ENCODE assay signal across 23 cellular contexts in genomic region chr4:52374847-52375246, GRCh38.
DNase-seq lines count a peak whose midpoint lies in the region; ATAC-seq and TF ChIP-seq lines count a peak whose summit lies in the region.
"Had no signal": no experiment of that assay in that cellular context is flagged by ENCODE, and none has a peak within 500 bp of the region (broad histone marks: within the 10 kb centered on the region; RNA-seq: fewer than 3 reads in every experiment).

No MANE protein-coding gene starts in this region.

- H2BK120ac ChIP-seq in mesendoderm (ENCODE audit: low read depth, low read length): no peak overlapping the region

- no peak overlapping the region for H3K4me3 ChIP-seq in BLaER1
- H3K4me3 ChIP-seq in PC-3 (ENCODE audit: low read length): no peak overlapping the region
- H3K4me3 ChIP-seq in mesendoderm (ENCODE audit: low read length): no peak overlapping the region
- H3K4me3 ChIP-seq in osteoblast (ENCODE audit: insufficient read depth, low read length): no peak overlapping the region
- H3K4me3 ChIP-seq: A549, GM12878, GM23248 had no signal

- no peak overlapping the region for H4K8ac ChIP-seq in mesendoderm (ENCODE audit: low read depth, low read length)

- no peak overlapping the region for H3K4me3 Mint-ChIP-seq in activated T-cell treated with anti-CD3 and anti-CD28 coated beads, Interleukin-2, amount 50 U/mL, for 24 hours
- H3K4me3 Mint-ChIP-seq: CD4-positive, alpha-beta memory T cell; H9 had no signal

- H3K9me3 ChIP-seq in BLaER1 (no peaks in the 10 kb centered on the region), PC-3 (ENCODE audit: low read length) (no peaks in the 10 kb centered on the region), osteoblast (ENCODE audit: low read depth, low read length) (no peaks in the 10 kb centered on the region)
- H3K9me3 ChIP-seq: A549, BE2C had no signal

- ATAC-seq in PC-3: peak; percentile 71
- ATAC-seq: A549, GM12878, HCT116 had no signal

- H3K4me2 ChIP-seq in BLaER1: peak overlapping the region; percentile 21
- 0 out of 2 replicates have a peak overlapping the region, but pooled peaks have one; percentile 4 for H3K4me2 ChIP-seq in PC-3 (ENCODE audit: low read length)
- H3K4me2 ChIP-seq in mesendoderm (ENCODE audit: low read length): no peak overlapping the region
- H3K4me2 ChIP-seq in osteoblast (ENCODE audit: insufficient read depth, low read length): no peak overlapping the region
- H3K4me2 ChIP-seq: A549 had no signal

- TF ChIP-seq CTCF in PC-3 (conservative IDR thresholded peaks at IDR 0.05; ENCODE audit: low read depth, low read length) (no peak), osteoblast (IDR thresholded peaks at IDR 0.05; ENCODE audit: extremely low read depth, low read depth, low read length) (no peak)

- no peaks in the 10 kb centered on the region for H4K20me1 ChIP-seq in BLaER1
- no peaks in the 10 kb centered on the region for H4K20me1 ChIP-seq in PC-3 (ENCODE audit: low read length)
- H4K20me1 ChIP-seq in osteoblast (ENCODE audit: insufficient read depth, low read length): no peaks in the 10 kb centered on the region

- H3K9me2 ChIP-seq in PC-3 (replicated peaks; ENCODE audit: low read length): no peaks in the 10 kb centered on the region

- H4K5ac ChIP-seq in mesendoderm (ENCODE audit: low read length): no peak overlapping the region

- CTCF ChIA-PET in PC-3 (lab: Charles Lee): interaction anchor here (1.6 to 2.0 kb wide), 2 partner anchors 608 to 1859 kb away, joined by 5 to 13 read pairs; no protein-coding TSS in a partner anchor

- H3K9ac ChIP-seq in BLaER1 (no peak overlapping the region), PC-3 (ENCODE audit: low read length) (no peak overlapping the region), mesendoderm (ENCODE audit: low read length) (no peak overlapping the region)
- H3K9ac ChIP-seq: GM23248 had no signal

- H3K4me1 ChIP-seq in BLaER1 (peaks cover 69% of the 10 kb centered on the region), PC-3 (ENCODE audit: insufficient read depth, low read length) (peaks cover 11% of the 10 kb centered on the region), mesendoderm (ENCODE audit: control insufficient read depth, low read depth, low read length) (peaks cover 2% of the 10 kb centered on the region), osteoblast (ENCODE audit: insufficient read depth, low read length) (peaks cover 3% of the 10 kb centered on the region)
- H3K4me1 ChIP-seq: A549, BE2C had no signal

- no peaks in the 10 kb centered on the region for H3K9me3 Mint-ChIP-seq in activated T-cell treated with anti-CD3 and anti-CD28 coated beads, Interleukin-2, amount 50 U/mL, for 24 hours
- H3K9me3 Mint-ChIP-seq: H9 had no signal

- no peak overlapping the region for H3K18ac ChIP-seq in mesendoderm (ENCODE audit: low read length)

- no TSS peak for BruUV-seq in PC-3 (replicated peaks; lab: Mats Ljungman, UMichigan)

- intact Hi-C loops in PC-3 (cut with micrococcal nuclease): loop anchor here (5.0 to 10.0 kb wide), 3 partner anchors 140 to 292 kb away; no protein-coding TSS in a partner anchor

- no CpG with 5 or more reads among the region's 4 CpGs for WGBS in mesendoderm (ENCODE audit: extremely low coverage, insufficient coverage, low lambda C conversion rate)

- no peak overlapping the region for H3K4ac ChIP-seq in mesendoderm (ENCODE audit: low read depth, low read length)

- no peaks in the 10 kb centered on the region for H3K27me3 ChIP-seq in BLaER1
- peaks cover 14% of the 10 kb centered on the region for H3K27me3 ChIP-seq in PC-3 (ENCODE audit: low read length)
- no peaks in the 10 kb centered on the region for H3K27me3 ChIP-seq in mesendoderm (ENCODE audit: insufficient read depth, low read length, poor library complexity)
- peaks cover 7% of the 10 kb centered on the region for H3K27me3 ChIP-seq in osteoblast (ENCODE audit: insufficient read depth, low read length)
- H3K27me3 ChIP-seq: BE2C had no signal

- H3K36me3 ChIP-seq in BLaER1 (no peaks in the 10 kb centered on the region), PC-3 (ENCODE audit: low read depth, low read length) (no peaks in the 10 kb centered on the region), mesendoderm (ENCODE audit: control insufficient read depth, insufficient read depth, low read length) (no peaks in the 10 kb centered on the region), osteoblast (ENCODE audit: insufficient read depth, low read length) (no peaks in the 10 kb centered on the region)
- H3K36me3 ChIP-seq: BE2C had no signal

- H3F3A ChIP-seq in PC-3 (ENCODE audit: low read length, unreplicated experiment): no peaks in the 10 kb centered on the region

- H3K27me3 Mint-ChIP-seq in activated T-cell treated with anti-CD3 and anti-CD28 coated beads, Interleukin-2, amount 50 U/mL, for 24 hours: peaks cover 9% of the 10 kb centered on the region

- H2BK5ac ChIP-seq in mesendoderm (ENCODE audit: low read length): no peak overlapping the region

- no peak overlapping the region for H2BK15ac ChIP-seq in mesendoderm (replicated peaks; ENCODE audit: low read depth)

- no peaks in the 10 kb centered on the region for H3K4me1 Mint-ChIP-seq in activated T-cell treated with anti-CD3 and anti-CD28 coated beads, Interleukin-2, amount 50 U/mL, for 24 hours (ENCODE audit: low read depth)
- H3K4me1 Mint-ChIP-seq: CD4-positive, alpha-beta memory T cell had no signal

- no peaks in the 10 kb centered on the region for H3K36me3 Mint-ChIP-seq in activated T-cell treated with anti-CD3 and anti-CD28 coated beads, Interleukin-2, amount 50 U/mL, for 24 hours (ENCODE audit: low read depth)
- H3K36me3 Mint-ChIP-seq: CD4-positive, alpha-beta memory T cell had no signal

- no peak overlapping the region for H3K23ac ChIP-seq in mesendoderm (ENCODE audit: low read length)

- peak; percentile 13 for DNase-seq in G401 (ENCODE audit: low spot score)
- peak; percentile 70 for DNase-seq in PC-3
- no peak for DNase-seq in mesendoderm
- DNase-seq in activated T-cell treated with anti-CD3 and anti-CD28 coated beads, Interleukin-2, amount 50 U/mL, for 24 hours: no peak
- no peak for DNase-seq in osteoblast (ENCODE audit: insufficient read length, low spot score, missing footprints)
- DNase-seq in activated CD4-positive, alpha-beta T cell treated with anti-CD3 and anti-CD28 coated beads, Interleukin-2, amount 50 U/mL, for 1 hour: no peak
- DNase-seq: 8988T; ACHN; AML-193; BE2C; C1 segment of cervical spinal cord; Calu3; CD4-positive, alpha-beta memory T cell; COR-L47; DMS53; DMS79 treated with DMSO at 0.1 percent for 48 hours; GDM1; GM23248; H9 had no signal

- peak overlapping the region; percentile 30; the same call in 1 of the 2 replicates for H3K27ac ChIP-seq in BLaER1
- H3K27ac ChIP-seq in PC-3 (ENCODE audit: low read length): no peak overlapping the region
- H3K27ac ChIP-seq in mesendoderm (ENCODE audit: low read depth, low read length): no peak overlapping the region
- no peak overlapping the region for H3K27ac ChIP-seq in osteoblast (ENCODE audit: low read depth, low read length)
- H3K27ac ChIP-seq: A549, GM23248 had no signal

- H3K79me1 ChIP-seq in mesendoderm (ENCODE audit: low read length): no peaks in the 10 kb centered on the region

- H2AFZ ChIP-seq in PC-3 (ENCODE audit: low read length) (peak overlapping the region; percentile 67), osteoblast (ENCODE audit: low read length) (no peak overlapping the region)
- H2AFZ ChIP-seq: GM23248 had no signal

- no peak overlapping the region for H3K27ac Mint-ChIP-seq in activated T-cell treated with anti-CD3 and anti-CD28 coated beads, Interleukin-2, amount 50 U/mL, for 24 hours
- H3K27ac Mint-ChIP-seq: CD4-positive, alpha-beta memory T cell had no signal

- H3K56ac ChIP-seq in mesendoderm (ENCODE audit: low read length): peak overlapping the region; percentile 10

- in situ Hi-C loops in G401 (cut with HindIII; ENCODE audit: low sequenced_read_pairs): no loop called here

- no peak overlapping the region for H2AK5ac ChIP-seq in mesendoderm (ENCODE audit: low read length)

- POLR2A ChIA-PET in PC-3 (lab: Charles Lee; ENCODE audit: unreplicated experiment): no interaction called here

- H3K79me2 ChIP-seq in PC-3 (ENCODE audit: low read length) (no peaks in the 10 kb centered on the region), mesendoderm (ENCODE audit: control insufficient read depth, insufficient read depth, low read length) (no peaks in the 10 kb centered on the region), osteoblast (ENCODE audit: insufficient read depth, low read length) (no peaks in the 10 kb centered on the region)

Comparison
In these comparisons a context has a peak if more than half of its experiments do, and no peak if none do; other contexts are left out.
1. H3K4me2 ChIP-seq: peak in BLaER1 (single experiment) and PC-3 (single experiment); none in mesendoderm (single experiment) and osteoblast (single experiment).
2. DNase-seq: peak in G401 (single experiment) and PC-3 (single experiment); none in mesendoderm (single experiment), activated T-cell treated with anti-CD3 and anti-CD28 coated beads, Interleukin-2, amount 50 U/mL, for 24 hours (single experiment), osteoblast (single experiment) and activated CD4-positive, alpha-beta T cell treated with anti-CD3 and anti-CD28 coated beads, Interleukin-2, amount 50 U/mL, for 1 hour (single experiment).